18 cellular contexts compared by ENCODE assay signal in genomic region chr1:96562094-96562493, GRCh38.
A peak's percentile ranks its signal among the peaks of the same experiment; 100 is the strongest.
DNase-seq lines count a peak whose midpoint lies in the region; ATAC-seq and TF ChIP-seq lines count a peak whose summit lies in the region.
"Had no signal": no experiment of that assay in that cellular context is flagged by ENCODE, and none has a peak within 500 bp of the region (broad histone marks: within the 10 kb centered on the region; RNA-seq: fewer than 3 reads in every experiment).

No MANE protein-coding gene starts in this region.

- no peaks in the 10 kb centered on the region for H3K23me2 ChIP-seq in H9 (ENCODE audit: insufficient read length, low read depth, low read length, poor library complexity, severe bottlenecking)

- H3K79me2 ChIP-seq in H9 (ENCODE audit: insufficient read depth, low read length) (no peaks in the 10 kb centered on the region), Karpas-422 (ENCODE audit: low read length) (no peaks in the 10 kb centered on the region)

- no peaks in the 10 kb centered on the region for H3K27me3 Mint-ChIP-seq in Calu3 (ENCODE audit: unreplicated experiment)
- H3K27me3 Mint-ChIP-seq in H9 (ENCODE audit: low read depth), result no peaks in the 10 kb centered on the region

- no peaks in the 10 kb centered on the region for H3K9me2 ChIP-seq in Karpas-422 (replicated peaks; ENCODE audit: insufficient read depth, low read length)

- H3K56ac ChIP-seq in H9 (ENCODE audit: insufficient read length, low read depth, low read length), result no peak overlapping the region

- H3K23ac ChIP-seq in H9 (ENCODE audit: insufficient read length, low read depth, low read length), result no peak overlapping the region

- peaks cover 4% of the 10 kb centered on the region for H3K9me3 Mint-ChIP-seq in Calu3 (ENCODE audit: low read depth, unreplicated experiment)
- peaks cover 22 to 31% of the 10 kb centered on the region in 2 experiments for H3K9me3 Mint-ChIP-seq in H9

- H3K27ac ChIP-seq in H9 (ENCODE audit: insufficient read length, low read depth, low read length) (peak overlapping the region; percentile 89), Karpas-422 (ENCODE audit: low read length) (no peak overlapping the region), iPS-20b (ENCODE audit: low read length) (peak overlapping the region; percentile 69)
- H3K27ac ChIP-seq: BLaER1, GM23248, HL-60 had no signal

- no peak overlapping the region for H4K5ac ChIP-seq in H9 (ENCODE audit: insufficient read length, low read depth, low read length)

- H2AFZ ChIP-seq in H9 (ENCODE audit: low read length) (no peak overlapping the region), Karpas-422 (ENCODE audit: low read length) (no peak overlapping the region)
- H2AFZ ChIP-seq: GM23248 had no signal

- H4K91ac ChIP-seq in H9 (ENCODE audit: insufficient read length, low read depth, low read length), result no peak overlapping the region

- no peak overlapping the region for H3K9ac ChIP-seq in H9 (ENCODE audit: extremely low read depth, insufficient read length, low read length)
- no peak overlapping the region for H3K9ac ChIP-seq in Karpas-422 (ENCODE audit: low read length)
- H3K9ac ChIP-seq in iPS-20b (ENCODE audit: low read depth, low read length), result peak overlapping the region; percentile 60; the same call in 1 of the 2 replicates
- H3K9ac ChIP-seq: BLaER1, GM23248 had no signal

- H3K14ac ChIP-seq in H9 (ENCODE audit: insufficient read depth, low read length), result no peak overlapping the region

- peaks cover 17% of the 10 kb centered on the region for H3K4me1 Mint-ChIP-seq in Calu3 (ENCODE audit: low read depth, unreplicated experiment)
- peaks cover 50% of the 10 kb centered on the region in 2 experiments for H3K4me1 Mint-ChIP-seq in H9
- H3K4me1 Mint-ChIP-seq: CD4-positive, alpha-beta memory T cell had no signal

- H3K27me3 ChIP-seq in H9 (ENCODE audit: insufficient read depth, low read length) (no peaks in the 10 kb centered on the region), Karpas-422 (ENCODE audit: low read length) (no peaks in the 10 kb centered on the region), iPS-20b (ENCODE audit: insufficient read depth, low read length) (no peaks in the 10 kb centered on the region)
- H3K27me3 ChIP-seq: BLaER1 had no signal

- peak overlapping the region; percentile 65 for H3K27ac Mint-ChIP-seq in Calu3 (ENCODE audit: unreplicated experiment)
- H3K27ac Mint-ChIP-seq in H9, result peak overlapping the region; percentile 92 to 94 (median 93); a peak in 6 of 7 replicates
- H3K27ac Mint-ChIP-seq: CD14-positive monocyte; CD4-positive, alpha-beta memory T cell had no signal

- peak overlapping the region; percentile 18 for H3K4me2 ChIP-seq in H9 (ENCODE audit: insufficient read depth, insufficient read length, low read length)
- H3K4me2 ChIP-seq in Karpas-422 (ENCODE audit: low read depth, low read length, poor library complexity, severe bottlenecking), result no peak overlapping the region
- H3K4me2 ChIP-seq: BLaER1 had no signal

- no peak overlapping the region for H3T11ph ChIP-seq in H9 (ENCODE audit: low read length)

- no peak for TF ChIP-seq CTCF in Calu3 (IDR thresholded peaks at IDR 0.05; ENCODE audit: unreplicated experiment)
- TF ChIP-seq CTCF in H9 (conservative IDR thresholded peaks at IDR 0.05), result no peak

- no peak overlapping the region for H2BK120ac ChIP-seq in H9 (ENCODE audit: low read depth, low read length, poor library complexity, severe bottlenecking)

- no peak for ATAC-seq in HG03135 (IDR thresholded peaks at IDR 0.05; ENCODE audit: unreplicated experiment)
- ATAC-seq: GM12878 had no signal

- H3K36me3 ChIP-seq in Karpas-422 (ENCODE audit: insufficient read depth, low read length) (no peaks in the 10 kb centered on the region), iPS-20b (ENCODE audit: insufficient read depth, low read depth, low read length) (no peaks in the 10 kb centered on the region)
- H3K36me3 ChIP-seq: BLaER1, HAP-1 had no signal

- H3K9me3 ChIP-seq in H9 (ENCODE audit: control insufficient read depth, low read depth, low read length) (no peaks in the 10 kb centered on the region), Karpas-422 (ENCODE audit: low read length) (no peaks in the 10 kb centered on the region), iPS-20b (ENCODE audit: insufficient read depth, low read depth, low read length) (peaks cover 7% of the 10 kb centered on the region; the same call in 1 of the 2 replicates)
- H3K9me3 ChIP-seq: BLaER1 had no signal

- no peaks in the 10 kb centered on the region for H4K20me1 ChIP-seq in H9 (ENCODE audit: control insufficient read depth, insufficient read depth, insufficient read length)
- no peaks in the 10 kb centered on the region for H4K20me1 ChIP-seq in Karpas-422 (ENCODE audit: insufficient read depth, low read depth, low read length)
- H4K20me1 ChIP-seq: BLaER1 had no signal

- H2BK20ac ChIP-seq in H9 (ENCODE audit: low read depth, low read length, poor library complexity, severe bottlenecking), result no peak overlapping the region

- no peak overlapping the region for H4K8ac ChIP-seq in H9 (replicated peaks; ENCODE audit: insufficient read length, low read depth, low read length)

- BruUV-seq in Calu3 (replicated peaks; lab: Mats Ljungman, UMichigan), result no TSS peak

- no peak overlapping the region for H3K18ac ChIP-seq in H9 (ENCODE audit: insufficient read length, low read depth, low read length)

- CTCF ChIA-PET in Calu3 (lab: Charles Lee), result no interaction called here

- no peak overlapping the region for H2BK5ac ChIP-seq in H9 (ENCODE audit: insufficient read length, low read length)

- DNase-seq in Calu3 (no peak), H9 (no peak), Karpas-422 (peak; percentile 16), amniotic stem cell (lab: John Stamatoyannopoulos, UW) (no peak), T-helper 9 cell (no peak)
- DNase-seq: 8988T; CD4-positive, alpha-beta memory T cell; DMS79 treated with DMSO at 0.1 percent for 48 hours; GF-D8; GM23248; KG1 had no signal

- H2AK5ac ChIP-seq in H9 (ENCODE audit: insufficient read length, low read length), result no peak overlapping the region

- intact Hi-C loops in Calu3 (cut with micrococcal nuclease; ENCODE audit: unreplicated experiment), result no loop called here

- H2BK15ac ChIP-seq in H9 (ENCODE audit: low read depth, low read length), result no peak overlapping the region

- H3K79me1 ChIP-seq in H9 (ENCODE audit: insufficient read depth, low read depth, low read length, poor library complexity, severe bottlenecking), result no peaks in the 10 kb centered on the region

- peaks cover 8% of the 10 kb centered on the region; the same call in 1 of the 2 replicates for H3K4me1 ChIP-seq in H9 (ENCODE audit: insufficient read depth, low read length)
- H3K4me1 ChIP-seq in Karpas-422 (ENCODE audit: low read length), result no peaks in the 10 kb centered on the region
- peaks cover 37% of the 10 kb centered on the region for H3K4me1 ChIP-seq in iPS-20b (ENCODE audit: insufficient read depth, low read length)

- H3K4me3 Mint-ChIP-seq in Calu3 (ENCODE audit: low read depth, unreplicated experiment), result no peak overlapping the region
- peak overlapping the region in 1 of 2 experiments; percentile 15; a peak in 3 of 5 replicates for H3K4me3 Mint-ChIP-seq in H9
- H3K4me3 Mint-ChIP-seq: CD14-positive monocyte; CD4-positive, alpha-beta memory T cell had no signal

- H2BK12ac ChIP-seq in H9 (ENCODE audit: insufficient read length, low read depth, low read length), result no peak overlapping the region

- H3K4me3 ChIP-seq in Karpas-422 (ENCODE audit: low read length) (no peak overlapping the region), iPS-20b (ENCODE audit: low read length) (peak overlapping the region; percentile 27; the same call in 1 of the 2 replicates)
- H3K4me3 ChIP-seq: BLaER1, GM12878, GM23248, HAP-1 had no signal

- H3K36me3 Mint-ChIP-seq in Calu3 (ENCODE audit: insufficient read depth, unreplicated experiment) (peaks cover 10% of the 10 kb centered on the region), H9 (ENCODE audit: insufficient read depth in 1 of 3, low read depth in 3 of 3) (peaks cover 0 to 35% (median 15%) of the 10 kb centered on the region in 3 experiments; a peak in 6 of 7 replicates)
- H3K36me3 Mint-ChIP-seq: CD14-positive monocyte; CD4-positive, alpha-beta memory T cell had no signal

- no peak overlapping the region for H3K4ac ChIP-seq in H9 (ENCODE audit: low read depth, low read length)
